ENCODE assay signal across 1 cellular context in the genomic region with DNA sequence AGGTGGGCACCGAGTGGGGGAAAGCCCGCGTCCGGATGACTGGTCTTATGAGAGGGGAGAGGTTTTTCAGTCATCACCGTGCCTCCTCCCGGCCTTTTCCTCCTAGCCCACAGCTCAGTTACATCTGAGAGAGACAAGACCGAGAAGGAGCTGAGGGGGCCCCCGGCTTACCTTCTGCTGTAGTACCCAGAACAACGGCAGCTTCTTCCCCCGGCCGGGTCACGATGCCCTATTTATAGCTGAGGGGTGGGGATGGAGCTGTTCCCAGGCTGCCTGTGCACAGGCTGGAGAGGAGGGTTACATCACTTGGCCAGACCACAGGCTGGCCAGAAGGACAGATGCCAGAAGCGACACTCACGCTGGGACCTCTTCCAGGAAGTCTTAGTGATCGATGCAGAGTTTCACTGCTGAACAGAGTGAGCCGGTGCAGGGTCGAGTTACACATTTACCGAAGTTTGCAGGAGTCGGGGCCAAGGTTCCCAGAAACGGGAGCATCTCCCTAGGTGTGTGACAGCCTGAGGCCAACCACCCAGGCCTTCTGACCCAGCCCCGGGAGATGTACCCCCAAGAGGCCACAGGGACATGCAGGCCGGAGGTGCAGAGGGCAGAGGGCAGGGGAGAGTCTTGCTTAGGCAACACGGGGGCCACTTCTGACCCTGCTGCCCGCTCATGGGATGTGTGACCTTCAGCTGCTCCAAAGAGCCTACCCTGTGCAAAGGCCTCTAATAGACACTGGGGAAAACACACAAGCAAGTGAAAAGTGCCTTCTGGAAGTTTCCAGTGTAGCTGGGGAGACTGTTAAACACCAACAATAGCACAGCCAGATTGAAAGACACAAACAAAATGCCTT.
A peak's percentile ranks its signal among the peaks of the same experiment; 100 is the strongest.
TF ChIP-seq lines count a peak whose summit lies in the region.

A gene (minus strand): TSS at position 208 of the 850 bp plus-strand sequence. CDS start 3,299 bp downstream, outside the sequence.

TF ChIP-seq in HepG2, 621 proteins besides CTCF, POLR2A, EP300 and RAD21 (continued from another document and continues in another):
- TF ChIP-seq, protein P1, sequence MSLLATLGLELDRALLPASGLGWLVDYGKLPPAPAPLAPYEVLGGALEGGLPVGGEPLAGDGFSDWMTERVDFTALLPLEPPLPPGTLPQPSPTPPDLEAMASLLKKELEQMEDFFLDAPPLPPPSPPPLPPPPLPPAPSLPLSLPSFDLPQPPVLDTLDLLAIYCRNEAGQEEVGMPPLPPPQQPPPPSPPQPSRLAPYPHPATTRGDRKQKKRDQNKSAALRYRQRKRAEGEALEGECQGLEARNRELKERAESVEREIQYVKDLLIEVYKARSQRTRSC (CRISPR knock-in tag; IDR thresholded peaks at IDR 0.05; ENCODE audit: low read depth): peak; percentile 94
- TF ChIP-seq TSC22D2 (CRISPR knock-in tag; IDR thresholded peaks at IDR 0.05; ENCODE audit: borderline replicate concordance) (peak; percentile 81; the same call in 1 of the 2 replicates), HMG20A (CRISPR knock-in tag; IDR thresholded peaks at IDR 0.05; ENCODE audit: borderline replicate concordance) (peak; percentile 93), ZNF263 (CRISPR knock-in tag; IDR thresholded peaks at IDR 0.05) (no peak), MAFF (IDR thresholded peaks at IDR 0.05; ENCODE audit: low read depth, low read length) (no peak), ZNF781 (CRISPR knock-in tag; IDR thresholded peaks at IDR 0.05; ENCODE audit: borderline replicate concordance, not compliant biosample characterization) (no peak), XBP1 (CRISPR knock-in tag; IDR thresholded peaks at IDR 0.05) (no peak), MBNL3 (CRISPR knock-in tag; conservative IDR thresholded peaks at IDR 0.05) (no peak), SALL1 (CRISPR knock-in tag; IDR thresholded peaks at IDR 0.05) (peak; percentile 97), ZBTB7A (CRISPR knock-in tag; IDR thresholded peaks at IDR 0.05) (peak; percentile 89; the same call in 1 of the 2 replicates), ZKSCAN5 (CRISPR knock-in tag; IDR thresholded peaks at IDR 0.05) (no peak; the same call in 1 of the 2 replicates), ZNF382 (CRISPR knock-in tag; IDR thresholded peaks at IDR 0.05; ENCODE audit: borderline replicate concordance) (no peak), ZZZ3 (CRISPR knock-in tag; IDR thresholded peaks at IDR 0.05; ENCODE audit: borderline replicate concordance) (peak; percentile 85), CHD2 (IDR thresholded peaks at IDR 0.05; ENCODE audit: low read depth, low read length) (peak; percentile 37; the same call in 1 of the 2 replicates), PAWR (CRISPR knock-in tag; IDR thresholded peaks at IDR 0.05; ENCODE audit: borderline replicate concordance) (0 out of 2 replicates have a peak, but pooled peaks have one; percentile 80), ZNF577 (CRISPR knock-in tag; IDR thresholded peaks at IDR 0.05; ENCODE audit: borderline replicate concordance, low read depth) (0 out of 2 replicates have a peak, but pooled peaks have one; percentile 60), KMT2A (CRISPR knock-in tag; IDR thresholded peaks at IDR 0.05) (peak; percentile 70), RFXAP (CRISPR knock-in tag; IDR thresholded peaks at IDR 0.05; ENCODE audit: borderline replicate concordance) (peak; percentile 94)
- TF ChIP-seq, protein P2, sequence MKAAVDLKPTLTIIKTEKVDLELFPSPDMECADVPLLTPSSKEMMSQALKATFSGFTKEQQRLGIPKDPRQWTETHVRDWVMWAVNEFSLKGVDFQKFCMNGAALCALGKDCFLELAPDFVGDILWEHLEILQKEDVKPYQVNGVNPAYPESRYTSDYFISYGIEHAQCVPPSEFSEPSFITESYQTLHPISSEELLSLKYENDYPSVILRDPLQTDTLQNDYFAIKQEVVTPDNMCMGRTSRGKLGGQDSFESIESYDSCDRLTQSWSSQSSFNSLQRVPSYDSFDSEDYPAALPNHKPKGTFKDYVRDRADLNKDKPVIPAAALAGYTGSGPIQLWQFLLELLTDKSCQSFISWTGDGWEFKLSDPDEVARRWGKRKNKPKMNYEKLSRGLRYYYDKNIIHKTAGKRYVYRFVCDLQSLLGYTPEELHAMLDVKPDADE (CRISPR knock-in tag; IDR thresholded peaks at IDR 0.05): no peak
- TF ChIP-seq, protein P3, sequence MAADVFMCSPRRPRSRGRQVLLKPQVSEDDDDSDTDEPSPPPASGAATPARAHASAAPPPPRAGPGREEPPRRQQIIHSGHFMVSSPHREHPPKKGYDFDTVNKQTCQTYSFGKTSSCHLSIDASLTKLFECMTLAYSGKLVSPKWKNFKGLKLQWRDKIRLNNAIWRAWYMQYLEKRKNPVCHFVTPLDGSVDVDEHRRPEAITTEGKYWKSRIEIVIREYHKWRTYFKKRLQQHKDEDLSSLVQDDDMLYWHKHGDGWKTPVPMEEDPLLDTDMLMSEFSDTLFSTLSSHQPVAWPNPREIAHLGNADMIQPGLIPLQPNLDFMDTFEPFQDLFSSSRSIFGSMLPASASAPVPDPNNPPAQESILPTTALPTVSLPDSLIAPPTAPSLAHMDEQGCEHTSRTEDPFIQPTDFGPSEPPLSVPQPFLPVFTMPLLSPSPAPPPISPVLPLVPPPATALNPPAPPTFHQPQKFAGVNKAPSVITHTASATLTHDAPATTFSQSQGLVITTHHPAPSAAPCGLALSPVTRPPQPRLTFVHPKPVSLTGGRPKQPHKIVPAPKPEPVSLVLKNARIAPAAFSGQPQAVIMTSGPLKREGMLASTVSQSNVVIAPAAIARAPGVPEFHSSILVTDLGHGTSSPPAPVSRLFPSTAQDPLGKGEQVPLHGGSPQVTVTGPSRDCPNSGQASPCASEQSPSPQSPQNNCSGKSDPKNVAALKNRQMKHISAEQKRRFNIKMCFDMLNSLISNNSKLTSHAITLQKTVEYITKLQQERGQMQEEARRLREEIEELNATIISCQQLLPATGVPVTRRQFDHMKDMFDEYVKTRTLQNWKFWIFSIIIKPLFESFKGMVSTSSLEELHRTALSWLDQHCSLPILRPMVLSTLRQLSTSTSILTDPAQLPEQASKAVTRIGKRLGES (CRISPR knock-in tag; IDR thresholded peaks at IDR 0.05; ENCODE audit: borderline replicate concordance): 0 out of 2 replicates have a peak, but pooled peaks have one; percentile 24
- TF ChIP-seq, protein P4, sequence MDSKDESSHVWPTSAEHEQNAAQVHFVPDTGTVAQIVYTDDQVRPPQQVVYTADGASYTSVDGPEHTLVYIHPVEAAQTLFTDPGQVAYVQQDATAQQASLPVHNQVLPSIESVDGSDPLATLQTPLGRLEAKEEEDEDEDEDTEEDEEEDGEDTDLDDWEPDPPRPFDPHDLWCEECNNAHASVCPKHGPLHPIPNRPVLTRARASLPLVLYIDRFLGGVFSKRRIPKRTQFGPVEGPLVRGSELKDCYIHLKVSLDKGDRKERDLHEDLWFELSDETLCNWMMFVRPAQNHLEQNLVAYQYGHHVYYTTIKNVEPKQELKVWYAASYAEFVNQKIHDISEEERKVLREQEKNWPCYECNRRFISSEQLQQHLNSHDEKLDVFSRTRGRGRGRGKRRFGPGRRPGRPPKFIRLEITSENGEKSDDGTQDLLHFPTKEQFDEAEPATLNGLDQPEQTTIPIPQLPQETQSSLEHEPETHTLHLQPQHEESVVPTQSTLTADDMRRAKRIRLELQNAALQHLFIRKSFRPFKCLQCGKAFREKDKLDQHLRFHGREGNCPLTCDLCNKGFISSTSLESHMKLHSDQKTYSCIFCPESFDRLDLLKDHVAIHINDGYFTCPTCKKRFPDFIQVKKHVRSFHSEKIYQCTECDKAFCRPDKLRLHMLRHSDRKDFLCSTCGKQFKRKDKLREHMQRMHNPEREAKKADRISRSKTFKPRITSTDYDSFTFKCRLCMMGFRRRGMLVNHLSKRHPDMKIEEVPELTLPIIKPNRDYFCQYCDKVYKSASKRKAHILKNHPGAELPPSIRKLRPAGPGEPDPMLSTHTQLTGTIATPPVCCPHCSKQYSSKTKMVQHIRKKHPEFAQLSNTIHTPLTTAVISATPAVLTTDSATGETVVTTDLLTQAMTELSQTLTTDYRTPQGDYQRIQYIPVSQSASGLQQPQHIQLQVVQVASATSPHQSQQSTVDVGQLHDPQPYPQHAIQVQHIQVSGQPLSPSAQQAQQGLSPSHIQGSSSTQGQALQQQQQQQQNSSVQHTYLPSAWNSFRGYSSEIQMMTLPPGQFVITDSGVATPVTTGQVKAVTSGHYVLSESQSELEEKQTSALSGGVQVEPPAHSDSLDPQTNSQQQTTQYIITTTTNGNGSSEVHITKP (CRISPR knock-in tag; IDR thresholded peaks at IDR 0.05; ENCODE audit: low read depth): peak; percentile 83
- TF ChIP-seq, protein P5, sequence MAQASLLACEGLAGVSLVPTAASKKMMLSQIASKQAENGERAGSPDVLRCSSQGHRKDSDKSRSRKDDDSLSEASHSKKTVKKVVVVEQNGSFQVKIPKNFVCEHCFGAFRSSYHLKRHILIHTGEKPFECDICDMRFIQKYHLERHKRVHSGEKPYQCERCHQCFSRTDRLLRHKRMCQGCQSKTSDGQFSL (CRISPR knock-in tag; IDR thresholded peaks at IDR 0.05): peak; percentile 15; the same call in 1 of the 2 replicates
- TF ChIP-seq, protein P6, sequence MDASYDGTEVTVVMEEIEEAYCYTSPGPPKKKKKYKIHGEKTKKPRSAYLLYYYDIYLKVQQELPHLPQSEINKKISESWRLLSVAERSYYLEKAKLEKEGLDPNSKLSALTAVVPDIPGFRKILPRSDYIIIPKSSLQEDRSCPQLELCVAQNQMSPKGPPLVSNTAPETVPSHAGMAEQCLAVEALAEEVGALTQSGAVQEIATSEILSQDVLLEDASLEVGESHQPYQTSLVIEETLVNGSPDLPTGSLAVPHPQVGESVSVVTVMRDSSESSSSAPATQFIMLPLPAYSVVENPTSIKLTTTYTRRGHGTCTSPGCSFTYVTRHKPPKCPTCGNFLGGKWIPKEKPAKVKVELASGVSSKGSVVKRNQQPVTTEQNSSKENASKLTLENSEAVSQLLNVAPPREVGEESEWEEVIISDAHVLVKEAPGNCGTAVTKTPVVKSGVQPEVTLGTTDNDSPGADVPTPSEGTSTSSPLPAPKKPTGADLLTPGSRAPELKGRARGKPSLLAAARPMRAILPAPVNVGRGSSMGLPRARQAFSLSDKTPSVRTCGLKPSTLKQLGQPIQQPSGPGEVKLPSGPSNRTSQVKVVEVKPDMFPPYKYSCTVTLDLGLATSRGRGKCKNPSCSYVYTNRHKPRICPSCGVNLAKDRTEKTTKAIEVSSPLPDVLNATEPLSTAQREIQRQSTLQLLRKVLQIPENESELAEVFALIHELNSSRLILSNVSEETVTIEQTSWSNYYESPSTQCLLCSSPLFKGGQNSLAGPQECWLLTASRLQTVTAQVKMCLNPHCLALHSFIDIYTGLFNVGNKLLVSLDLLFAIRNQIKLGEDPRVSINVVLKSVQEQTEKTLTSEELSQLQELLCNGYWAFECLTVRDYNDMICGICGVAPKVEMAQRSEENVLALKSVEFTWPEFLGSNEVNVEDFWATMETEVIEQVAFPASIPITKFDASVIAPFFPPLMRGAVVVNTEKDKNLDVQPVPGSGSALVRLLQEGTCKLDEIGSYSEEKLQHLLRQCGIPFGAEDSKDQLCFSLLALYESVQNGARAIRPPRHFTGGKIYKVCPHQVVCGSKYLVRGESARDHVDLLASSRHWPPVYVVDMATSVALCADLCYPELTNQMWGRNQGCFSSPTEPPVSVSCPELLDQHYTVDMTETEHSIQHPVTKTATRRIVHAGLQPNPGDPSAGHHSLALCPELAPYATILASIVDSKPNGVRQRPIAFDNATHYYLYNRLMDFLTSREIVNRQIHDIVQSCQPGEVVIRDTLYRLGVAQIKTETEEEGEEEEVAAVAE (CRISPR knock-in tag; IDR thresholded peaks at IDR 0.05; ENCODE audit: borderline replicate concordance): peak; percentile 81
- TF ChIP-seq, protein P7, sequence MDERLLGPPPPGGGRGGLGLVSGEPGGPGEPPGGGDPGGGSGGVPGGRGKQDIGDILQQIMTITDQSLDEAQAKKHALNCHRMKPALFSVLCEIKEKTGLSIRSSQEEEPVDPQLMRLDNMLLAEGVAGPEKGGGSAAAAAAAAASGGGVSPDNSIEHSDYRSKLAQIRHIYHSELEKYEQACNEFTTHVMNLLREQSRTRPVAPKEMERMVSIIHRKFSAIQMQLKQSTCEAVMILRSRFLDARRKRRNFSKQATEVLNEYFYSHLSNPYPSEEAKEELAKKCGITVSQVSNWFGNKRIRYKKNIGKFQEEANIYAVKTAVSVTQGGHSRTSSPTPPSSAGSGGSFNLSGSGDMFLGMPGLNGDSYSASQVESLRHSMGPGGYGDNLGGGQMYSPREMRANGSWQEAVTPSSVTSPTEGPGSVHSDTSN (CRISPR knock-in tag; IDR thresholded peaks at IDR 0.05): peak; percentile 45; the same call in 1 of the 2 replicates
- TF ChIP-seq, protein P8, sequence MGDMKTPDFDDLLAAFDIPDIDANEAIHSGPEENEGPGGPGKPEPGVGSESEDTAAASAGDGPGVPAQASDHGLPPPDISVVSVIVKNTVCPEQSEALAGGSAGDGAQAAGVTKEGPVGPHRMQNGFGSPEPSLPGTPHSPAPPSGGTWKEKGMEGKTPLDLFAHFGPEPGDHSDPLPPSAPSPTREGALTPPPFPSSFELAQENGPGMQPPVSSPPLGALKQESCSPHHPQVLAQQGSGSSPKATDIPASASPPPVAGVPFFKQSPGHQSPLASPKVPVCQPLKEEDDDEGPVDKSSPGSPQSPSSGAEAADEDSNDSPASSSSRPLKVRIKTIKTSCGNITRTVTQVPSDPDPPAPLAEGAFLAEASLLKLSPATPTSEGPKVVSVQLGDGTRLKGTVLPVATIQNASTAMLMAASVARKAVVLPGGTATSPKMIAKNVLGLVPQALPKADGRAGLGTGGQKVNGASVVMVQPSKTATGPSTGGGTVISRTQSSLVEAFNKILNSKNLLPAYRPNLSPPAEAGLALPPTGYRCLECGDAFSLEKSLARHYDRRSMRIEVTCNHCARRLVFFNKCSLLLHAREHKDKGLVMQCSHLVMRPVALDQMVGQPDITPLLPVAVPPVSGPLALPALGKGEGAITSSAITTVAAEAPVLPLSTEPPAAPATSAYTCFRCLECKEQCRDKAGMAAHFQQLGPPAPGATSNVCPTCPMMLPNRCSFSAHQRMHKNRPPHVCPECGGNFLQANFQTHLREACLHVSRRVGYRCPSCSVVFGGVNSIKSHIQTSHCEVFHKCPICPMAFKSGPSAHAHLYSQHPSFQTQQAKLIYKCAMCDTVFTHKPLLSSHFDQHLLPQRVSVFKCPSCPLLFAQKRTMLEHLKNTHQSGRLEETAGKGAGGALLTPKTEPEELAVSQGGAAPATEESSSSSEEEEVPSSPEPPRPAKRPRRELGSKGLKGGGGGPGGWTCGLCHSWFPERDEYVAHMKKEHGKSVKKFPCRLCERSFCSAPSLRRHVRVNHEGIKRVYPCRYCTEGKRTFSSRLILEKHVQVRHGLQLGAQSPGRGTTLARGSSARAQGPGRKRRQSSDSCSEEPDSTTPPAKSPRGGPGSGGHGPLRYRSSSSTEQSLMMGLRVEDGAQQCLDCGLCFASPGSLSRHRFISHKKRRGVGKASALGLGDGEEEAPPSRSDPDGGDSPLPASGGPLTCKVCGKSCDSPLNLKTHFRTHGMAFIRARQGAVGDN (CRISPR knock-in tag; IDR thresholded peaks at IDR 0.05): peak; percentile 100
